9 cellular contexts compared by ENCODE assay signal in genomic region chr9:976805-977360, GRCh38. TPM values are rescaled to one million over a fixed set of nuclear protein-coding genes. Genes with fewer than 3 reads are reported as not detected.
DNase-seq lines count a peak whose midpoint lies in the region; ATAC-seq, FAIRE-seq and TF ChIP-seq lines count a peak whose summit lies in the region.
"Had no signal": no experiment of that assay in that cellular context is flagged by ENCODE, and none has a peak within 500 bp of the region (broad histone marks: within the 10 kb centered on the region; RNA-seq: fewer than 3 reads in every experiment).

No MANE protein-coding gene starts in this region.

- TF ChIP-seq CTCF in GM10266 (IDR thresholded peaks at IDR 0.05; ENCODE audit: control insufficient read depth, insufficient read depth, low read depth, missing control alignments) (no peak), LNCaP clone FGC (IDR thresholded peaks at IDR 0.05; ENCODE audit: control insufficient read depth, extremely low read depth, insufficient read depth) (0 out of 2 replicates have a peak, but pooled peaks have one; percentile 6), bronchial epithelial cell (IDR thresholded peaks at IDR 0.05; ENCODE audit: insufficient read depth, low read length, severe bottlenecking) (peak; percentile 21), mucosa of descending colon (IDR thresholded peaks at IDR 0.05) (no peak)

- H3K4me3 ChIP-seq in LNCaP clone FGC (ENCODE audit: low read depth, low read length) (no peak overlapping the region), bronchial epithelial cell (ENCODE audit: low read depth, low read length) (peak overlapping the region; percentile 29), mucosa of descending colon (no peak overlapping the region)

- H3K27me3 ChIP-seq in bronchial epithelial cell (ENCODE audit: control insufficient read depth, insufficient read depth, low read length) = peaks cover 36% of the 10 kb centered on the region

- no peaks in the 10 kb centered on the region for H3K9me3 ChIP-seq in mucosa of descending colon

- DNase-seq in GM10266 (ENCODE audit: extremely low spot score) = peak; percentile 41
- no peak for DNase-seq in LNCaP clone FGC (ENCODE audit: low read depth)
- DNase-seq in bronchial epithelial cell (ENCODE audit: low read depth) = no peak
- no peak for DNase-seq in mucosa of descending colon
- DNase-seq in activated CD4-positive, CD25-positive, alpha-beta regulatory T cell treated with anti-CD3 and anti-CD28 coated beads, Interleukin-2, amount 50 U/mL, for 72 hours = no peak
- DNase-seq in NCI-H774 (lab: John Stamatoyannopoulos, UW) = no peak
- DNase-seq: activated B cell treated with CpG ODN at 0.5 μM for 24 hours had no signal

- peak; percentile 41 for ATAC-seq in mucosa of descending colon
- ATAC-seq in GM18519 (IDR thresholded peaks at IDR 0.05; ENCODE audit: low FRiP score, unreplicated experiment) = no peak
- no peak for ATAC-seq in HG02938 (IDR thresholded peaks at IDR 0.05; ENCODE audit: unreplicated experiment)

- intact Hi-C loops in mucosa of descending colon (cut with DNase I, micrococcal nuclease) = no loop called here

- H3K4me1 ChIP-seq in mucosa of descending colon (ENCODE audit: low read depth) = peaks cover 21% of the 10 kb centered on the region

- no peak for FAIRE-seq in bronchial epithelial cell (lab: Jason Lieb, UNC)

- H3K36me3 ChIP-seq in bronchial epithelial cell (ENCODE audit: control insufficient read depth, insufficient read depth, low read length) (no peaks in the 10 kb centered on the region), mucosa of descending colon (ENCODE audit: low read depth) (no peaks in the 10 kb centered on the region)

RNA-seq across cellular contexts. Expression of gene DMRT3, which starts 0.4 kb away (rescaled TPM):
- total RNA-seq in bronchial epithelial cell (not detected in 2 replicates), mucosa of descending colon (not detected)
- total RNA-seq: activated B cell treated with CpG ODN at 0.5 μM for 24 hours had no signal

Comparison
In these comparisons a context has a peak if more than half of its experiments do, and no peak if none do; other contexts are left out.
1. CTCF ChIP-seq: peak in LNCaP clone FGC (single experiment) and bronchial epithelial cell (single experiment); none in GM10266 (single experiment) and mucosa of descending colon (single experiment).